8 cellular contexts compared by ENCODE assay signal in genomic region chr13:57424379-57424778, GRCh38.
"Had no signal": no experiment of that assay in that cellular context is flagged by ENCODE, and none has a peak within 500 bp of the region (broad histone marks: within the 10 kb centered on the region; RNA-seq: fewer than 3 reads in every experiment).

No MANE protein-coding gene starts in this region.

- H3K27ac ChIP-seq: HL-60, KMS-11 had no signal

- H3K4me2 ChIP-seq: KMS-11 had no signal

- ATAC-seq: K562 had no signal

- H3K9ac ChIP-seq: KMS-11 had no signal

- H3K4me3 ChIP-seq: K562 had no signal

- FAIRE-seq: HTR-8/SVneo, K562 had no signal

- DNase-seq: IMR-90, Karpas-422, KBM-7, KG1 had no signal
